7 cellular contexts compared by ENCODE assay signal in the genomic region with DNA sequence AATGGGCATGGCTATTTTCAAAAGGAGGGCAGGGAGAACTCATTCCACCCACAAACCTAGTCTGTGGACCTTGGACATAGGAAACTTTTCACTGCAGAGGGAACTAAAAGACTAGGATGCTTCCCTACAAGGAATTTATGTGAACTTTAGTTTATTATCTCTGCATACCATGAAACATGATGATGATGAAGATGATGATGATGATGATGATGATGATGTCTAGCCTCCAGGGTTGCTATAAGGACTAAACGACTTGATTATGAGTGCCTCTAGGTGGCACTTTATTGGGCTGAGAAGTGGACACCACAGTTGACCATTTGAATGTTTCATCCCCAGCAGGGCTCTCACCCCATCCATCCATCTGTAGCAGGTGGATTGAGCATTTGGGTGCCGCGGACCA.
"Had no signal": no experiment of that assay in that cellular context is flagged by ENCODE, and none has a peak within 500 bp of the region (broad histone marks: within the 10 kb centered on the region; RNA-seq: fewer than 3 reads in every experiment).

No MANE protein-coding gene starts in this region.

- ATAC-seq: GM23338, K562 had no signal

- DNase-seq: H9, HCEC 1CT, HFFc6, IMR-90, KG1 had no signal

- H2AFZ ChIP-seq: GM23338 had no signal

- H3K4me3 ChIP-seq: GM23338, K562 had no signal

- H3K4me2 ChIP-seq: GM23338 had no signal
